Comparison of ENCODE assay signal across 14 cellular contexts in the genomic region with DNA sequence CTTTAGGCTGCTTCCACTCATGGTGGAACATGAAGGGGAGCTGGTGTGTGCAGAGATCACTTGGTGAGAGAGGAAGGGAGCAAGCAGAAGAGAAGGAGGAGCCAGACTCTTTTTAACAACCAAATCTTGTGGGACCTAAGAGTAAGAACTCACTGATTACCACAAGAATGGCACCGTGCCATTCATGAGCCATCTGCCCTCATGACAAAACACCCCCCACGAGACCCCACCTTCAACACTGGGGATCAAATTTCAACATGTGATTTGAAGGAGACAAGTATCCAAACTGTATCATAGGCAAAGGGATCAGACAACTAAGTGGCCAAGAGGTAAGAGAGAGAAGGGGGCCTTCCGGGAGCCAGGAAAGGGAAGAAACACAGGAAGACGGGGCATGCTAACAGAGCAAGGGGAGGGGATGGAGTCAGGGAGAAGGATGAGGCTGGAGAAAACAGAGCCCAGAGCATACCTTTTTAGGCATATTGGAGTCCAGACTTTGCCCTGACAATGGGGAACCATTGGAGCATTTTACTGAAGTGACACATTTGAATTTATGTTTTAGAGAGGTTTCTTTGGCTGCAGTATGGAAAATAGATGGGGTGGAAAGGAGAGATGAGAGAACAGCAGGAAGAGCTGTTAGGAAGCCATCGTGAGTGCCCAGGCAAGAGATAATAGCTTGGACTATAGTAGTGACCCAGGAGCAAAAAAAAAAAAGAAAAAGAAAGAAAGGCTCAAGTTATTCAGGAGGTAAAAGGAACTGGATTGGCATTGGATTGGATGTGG.
DNase-seq lines count a peak whose midpoint lies in the region; ATAC-seq and TF ChIP-seq lines count a peak whose summit lies in the region.
"Had no signal": no experiment of that assay in that cellular context is flagged by ENCODE, and none has a peak within 500 bp of the region (broad histone marks: within the 10 kb centered on the region; RNA-seq: fewer than 3 reads in every experiment).

No MANE protein-coding gene starts in this region.

- H3K4me3 ChIP-seq in cardiac fibroblast (replicated peaks in 1 of 2; ENCODE audit: low read depth in 2 of 2, low read length in 2 of 2) (no peak overlapping the region), rectal smooth muscle tissue (ENCODE audit: low read length) (no peak overlapping the region)
- H3K4me3 ChIP-seq: testis had no signal

- H3K27me3 ChIP-seq in rectal smooth muscle tissue (ENCODE audit: control insufficient read depth, insufficient read depth, low read length), result no peaks in the 10 kb centered on the region
- H3K27me3 ChIP-seq: testis had no signal

- TF ChIP-seq CTCF in cardiac fibroblast (IDR thresholded peaks at IDR 0.05; ENCODE audit: low read depth, low read length), result no peak

- peak; percentile 52 for DNase-seq in Daoy (ENCODE audit: low read depth)
- DNase-seq in NCI-H1694 treated with DMSO at 0.1 percent for 48 hours (lab: John Stamatoyannopoulos, UW), result peak; percentile 35
- DNase-seq in cardiac fibroblast (ENCODE audit: low read depth in 2 of 2), result peak; percentile 67 to 71
- no peak for DNase-seq in islet precursor cell
- no peak for DNase-seq in nucleus accumbens (lab: John Stamatoyannopoulos, UW)
- no peak for DNase-seq in NCI-H226
- DNase-seq: activated B cell treated with CpG ODN at 0.5 μM for 24 hours; Calu3; cortex of kidney; naive thymus-derived CD4-positive, alpha-beta T cell; small intestine; testis had no signal

- ATAC-seq in HG03565 (IDR thresholded peaks at IDR 0.05; ENCODE audit: unreplicated experiment), result no peak
- ATAC-seq: naive thymus-derived CD4-positive, alpha-beta T cell had no signal

- H3K36me3 ChIP-seq in rectal smooth muscle tissue (ENCODE audit: control insufficient read depth, insufficient read depth, low read length), result no peaks in the 10 kb centered on the region

- H3K9ac ChIP-seq in rectal smooth muscle tissue (ENCODE audit: low read length), result no peak overlapping the region

- peak overlapping the region; percentile 40 for H3K27ac ChIP-seq in rectal smooth muscle tissue (ENCODE audit: low read depth, low read length)
- H3K27ac ChIP-seq: testis had no signal

- peaks cover 26% of the 10 kb centered on the region for H3K4me1 ChIP-seq in rectal smooth muscle tissue (ENCODE audit: control insufficient read depth, insufficient read depth, low read length)

Comparison
In these comparisons a context has a peak if more than half of its experiments do, and no peak if none do; other contexts are left out.
1. DNase-seq: peak in Daoy (single experiment), NCI-H1694 treated with DMSO at 0.1 percent for 48 hours (single experiment) and cardiac fibroblast (2 of 2); none in islet precursor cell (single experiment), nucleus accumbens (0 of 56) and NCI-H226 (single experiment).